In genomic region chr7:155356323-155357105, GRCh38 we compare ENCODE assay signal across 9 cellular contexts. TPM values are rescaled to one million over a fixed set of nuclear protein-coding genes. Genes with fewer than 3 reads are reported as not detected.
DNase-seq lines count a peak whose midpoint lies in the region; ATAC-seq and TF ChIP-seq lines count a peak whose summit lies in the region.
"Had no signal": no experiment of that assay in that cellular context is flagged by ENCODE, and none has a peak within 500 bp of the region (broad histone marks: within the 10 kb centered on the region; RNA-seq: fewer than 3 reads in every experiment).

No MANE protein-coding gene starts in this region.

- TF ChIP-seq CTCF in dorsolateral prefrontal cortex (IDR thresholded peaks at IDR 0.05 in 54 of 56, conservative IDR thresholded peaks at IDR 0.05 in 2 of 56; ENCODE audit: low read depth in 1 of 56, partially characterized antibody in 56 of 56) (peak in 50 of 56 donors; percentile 15 to 59 (median 36)), retinal pigment epithelial cell (conservative IDR thresholded peaks at IDR 0.05; ENCODE audit: low read depth, low read length) (peak; percentile 58)

- peaks cover 0 to 73% (median 22%) of the 10 kb centered on the region in 45 donors for H3K27me3 ChIP-seq in dorsolateral prefrontal cortex

- H3K4me3 ChIP-seq in dorsolateral prefrontal cortex (no peak overlapping the region), retinal pigment epithelial cell (ENCODE audit: low read length) (no peak overlapping the region)

- no peak overlapping the region for H3K27ac ChIP-seq in dorsolateral prefrontal cortex

- intact Hi-C loops in dorsolateral prefrontal cortex (cut with DNase I) = no loop called here

- no peak for ATAC-seq in HG02642 (IDR thresholded peaks at IDR 0.05; ENCODE audit: poor library complexity, unreplicated experiment)
- ATAC-seq: activated T-cell treated with anti-CD3 and anti-CD28 coated beads, Interleukin-2, amount 50 U/mL, for 4 hours had no signal

- DNase-seq in NCI-H2196 (lab: John Stamatoyannopoulos, UW; ENCODE audit: unreplicated experiment) (peak; percentile 16), NCI-H2196 treated with DMSO at 0.1 percent for 48 hours (lab: John Stamatoyannopoulos, UW; ENCODE audit: unreplicated experiment) (no peak), NCI-H2107 treated with DMSO at 0.1 percent for 48 hours (lab: John Stamatoyannopoulos, UW; ENCODE audit: unreplicated experiment) (peak; percentile 24), dorsolateral prefrontal cortex (peak in 3 of 10 donors; percentile 40 to 59 (median 41)), retinal pigment epithelial cell (ENCODE audit: low read depth) (no peak), NCI-H1930 (lab: John Stamatoyannopoulos, UW) (no peak), NCI-H1105 (lab: John Stamatoyannopoulos, UW) (no peak)
- DNase-seq: activated T-cell treated with anti-CD3 and anti-CD28 coated beads, Interleukin-2, amount 50 U/mL, for 4 hours had no signal

RNA-seq across cellular contexts. Expression of gene INSIG1, which starts 58.8 kb away (rescaled TPM):
- 100 to 1,000 TPM in 2 of 120 experiments, 10 to 100 TPM in 118; 24.8 to 174 (median 47.9) TPM for total RNA-seq in dorsolateral prefrontal cortex

Comparison
In these comparisons a context has a peak if more than half of its experiments do, and no peak if none do; other contexts are left out.
1. DNase-seq: peak in NCI-H2196 (single experiment) and NCI-H2107 treated with DMSO at 0.1 percent for 48 hours (single experiment); none in NCI-H2196 treated with DMSO at 0.1 percent for 48 hours (single experiment), retinal pigment epithelial cell (single experiment), NCI-H1930 (0 of 2) and NCI-H1105 (single experiment).